ENCODE assay signal across 8 cellular contexts in genomic region chr1:53889304-53890298, GRCh38. TPM values are rescaled to one million over a fixed set of nuclear protein-coding genes. Genes with fewer than 3 reads are reported as not detected.
A peak's percentile ranks its signal among the peaks of the same experiment; 100 is the strongest.
DNase-seq lines count a peak whose midpoint lies in the region; ATAC-seq and TF ChIP-seq lines count a peak whose summit lies in the region.

Gene YIPF1 (minus strand): TSS chr1:53889797. CDS start chr1:53888937, 860 bp downstream.

- H3K4me3 Mint-ChIP-seq in HFFc6 = peak within 1 kb of the TSS; percentile 93
- peak within 1 kb of the TSS; percentile 96 for H3K4me3 Mint-ChIP-seq in activated naive CD8-positive, alpha-beta T cell

- H3K4me1 Mint-ChIP-seq in HFFc6 (ENCODE audit: low read depth) = peaks cover 23% of the 10 kb centered on the region
- peaks cover 44% of the 10 kb centered on the region for H3K4me1 Mint-ChIP-seq in activated naive CD8-positive, alpha-beta T cell (ENCODE audit: low read depth)

- H3K4me3 ChIP-seq in GM08714 (ENCODE audit: low read length) = peak within 1 kb of the TSS; percentile 89
- H3K4me3 ChIP-seq in NB4 (ENCODE audit: low read depth, low read length) = peak within 1 kb of the TSS; percentile 82

- H3K27ac ChIP-seq in temporal lobe (ENCODE audit: low read depth, low read length) = peak within 1 kb of the TSS; percentile 48

- ATAC-seq in omental fat pad (ENCODE audit: low FRiP score) = peak; percentile 99

- H3K27me3 Mint-ChIP-seq in HFFc6 (ENCODE audit: insufficient read depth) = peaks cover 2% of the 10 kb centered on the region
- H3K27me3 Mint-ChIP-seq in activated naive CD8-positive, alpha-beta T cell = peaks cover 1% of the 10 kb centered on the region

- TF ChIP-seq CTCF in HFFc6 (IDR thresholded peaks at IDR 0.05) = no peak
- TF ChIP-seq CTCF in NB4 (IDR thresholded peaks at IDR 0.05; ENCODE audit: low read depth, low read length) = no peak
- TF ChIP-seq CTCF in omental fat pad (IDR thresholded peaks at IDR 0.05) = no peak

- no peaks in the 10 kb centered on the region for H3K9me3 Mint-ChIP-seq in HFFc6
- no peaks in the 10 kb centered on the region for H3K9me3 Mint-ChIP-seq in activated naive CD8-positive, alpha-beta T cell (ENCODE audit: low read depth)

- DNase-seq in HFFc6 = peak; percentile 78
- DNase-seq in NB4 (ENCODE audit: low read depth) = peak; percentile 89
- DNase-seq in SKM-1 treated with dmso at 0.1 percent for 144 hours (lab: John Stamatoyannopoulos, UW; ENCODE audit: unreplicated experiment) = peak; percentile 81
- peak; percentile 90 for DNase-seq in glomerular visceral epithelial cell (ENCODE audit: extremely low spot score)
- peak; percentile 59 for DNase-seq in omental fat pad (ENCODE audit: low spot score)

- peaks cover 5% of the 10 kb centered on the region; the same call in 1 of the 2 replicates for H3K36me3 Mint-ChIP-seq in HFFc6 (ENCODE audit: low read depth)
- peaks cover under 1% of the 10 kb centered on the region for H3K36me3 Mint-ChIP-seq in activated naive CD8-positive, alpha-beta T cell

- peak within 1 kb of the TSS; percentile 96 for H3K27ac Mint-ChIP-seq in HFFc6
- peak within 1 kb of the TSS; percentile 99 for H3K27ac Mint-ChIP-seq in activated naive CD8-positive, alpha-beta T cell

- peak; percentile 37 for TF ChIP-seq POLR2A in NB4 (IDR thresholded peaks at IDR 0.05; ENCODE audit: extremely low read depth, insufficient read length)

RNA-seq across cellular contexts. Expression of gene YIPF1, which starts in this region (rescaled TPM):
- 10 to 100 TPM; 22.8 to 29.3 (median 26.8) TPM for total RNA-seq in HFFc6 (2021; fragmentation: NEBNext Ultra II Directional; extraction: Animal tissue kit (Norgen Biotek cat#: 25700))
- total RNA-seq in omental fat pad (10 to 100 TPM; 14.8 to 29.4 (median 21.0) TPM), temporal lobe (12.5 TPM)

Comparison
In these comparisons a context has a peak if more than half of its experiments do, and no peak if none do; other contexts are left out.
1. Peak in every context shown above with its lines: DNase-seq, ATAC-seq, H3K4me3 ChIP-seq and H3K27ac ChIP-seq.